ENCODE assay signal across 1 cellular context in the genomic region with DNA sequence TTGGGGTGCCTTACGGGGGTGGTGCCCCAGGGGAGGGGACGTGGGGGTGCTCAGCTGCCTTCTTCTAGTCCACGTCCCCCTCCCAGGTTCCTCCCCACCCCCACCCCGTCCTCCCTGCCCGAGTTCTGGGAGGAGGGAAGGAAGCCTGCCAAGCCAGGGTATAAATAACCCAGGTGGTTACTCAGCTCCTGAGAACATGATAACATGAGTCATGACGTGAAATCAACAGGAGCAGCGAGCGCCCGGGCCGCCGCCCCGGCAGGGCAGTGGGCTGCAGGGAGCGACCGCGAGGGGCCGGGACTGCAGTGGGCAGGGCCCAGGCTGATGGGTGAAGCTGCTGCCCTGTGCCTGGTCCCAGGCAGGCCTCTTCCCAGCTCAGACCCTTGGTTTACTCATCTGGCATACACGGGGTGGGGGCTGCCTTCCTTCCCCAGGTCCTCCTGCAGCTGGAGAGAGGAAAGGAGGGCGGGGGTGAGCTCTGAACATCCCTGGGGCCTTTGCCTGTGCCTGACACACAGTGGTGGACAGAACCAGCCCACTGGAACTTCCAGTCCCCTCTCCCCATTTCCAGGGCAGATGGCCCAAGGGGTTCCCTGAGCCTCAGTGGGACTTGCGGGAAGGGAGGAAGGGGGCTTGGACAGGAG.
TF ChIP-seq lines count a peak whose summit lies in the region.

No MANE protein-coding gene starts in this region.

TF ChIP-seq in PFSK-1, 5 proteins besides CTCF, POLR2A, EP300 and RAD21:
- TF ChIP-seq, protein P1, sequence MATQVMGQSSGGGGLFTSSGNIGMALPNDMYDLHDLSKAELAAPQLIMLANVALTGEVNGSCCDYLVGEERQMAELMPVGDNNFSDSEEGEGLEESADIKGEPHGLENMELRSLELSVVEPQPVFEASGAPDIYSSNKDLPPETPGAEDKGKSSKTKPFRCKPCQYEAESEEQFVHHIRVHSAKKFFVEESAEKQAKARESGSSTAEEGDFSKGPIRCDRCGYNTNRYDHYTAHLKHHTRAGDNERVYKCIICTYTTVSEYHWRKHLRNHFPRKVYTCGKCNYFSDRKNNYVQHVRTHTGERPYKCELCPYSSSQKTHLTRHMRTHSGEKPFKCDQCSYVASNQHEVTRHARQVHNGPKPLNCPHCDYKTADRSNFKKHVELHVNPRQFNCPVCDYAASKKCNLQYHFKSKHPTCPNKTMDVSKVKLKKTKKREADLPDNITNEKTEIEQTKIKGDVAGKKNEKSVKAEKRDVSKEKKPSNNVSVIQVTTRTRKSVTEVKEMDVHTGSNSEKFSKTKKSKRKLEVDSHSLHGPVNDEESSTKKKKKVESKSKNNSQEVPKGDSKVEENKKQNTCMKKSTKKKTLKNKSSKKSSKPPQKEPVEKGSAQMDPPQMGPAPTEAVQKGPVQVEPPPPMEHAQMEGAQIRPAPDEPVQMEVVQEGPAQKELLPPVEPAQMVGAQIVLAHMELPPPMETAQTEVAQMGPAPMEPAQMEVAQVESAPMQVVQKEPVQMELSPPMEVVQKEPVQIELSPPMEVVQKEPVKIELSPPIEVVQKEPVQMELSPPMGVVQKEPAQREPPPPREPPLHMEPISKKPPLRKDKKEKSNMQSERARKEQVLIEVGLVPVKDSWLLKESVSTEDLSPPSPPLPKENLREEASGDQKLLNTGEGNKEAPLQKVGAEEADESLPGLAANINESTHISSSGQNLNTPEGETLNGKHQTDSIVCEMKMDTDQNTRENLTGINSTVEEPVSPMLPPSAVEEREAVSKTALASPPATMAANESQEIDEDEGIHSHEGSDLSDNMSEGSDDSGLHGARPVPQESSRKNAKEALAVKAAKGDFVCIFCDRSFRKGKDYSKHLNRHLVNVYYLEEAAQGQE (IDR thresholded peaks at IDR 0.05; ENCODE audit: insufficient read depth in 1 of 2, low read depth in 2 of 2, low read length in 2 of 2) = no peak
- peak; percentile 47 for TF ChIP-seq FOXP2 (optimal IDR thresholded peaks at IDR 0.05; ENCODE audit: borderline replicate concordance, extremely low read depth, extremely low read length, insufficient read depth)
